In genomic region chr6:97000138-97000537, GRCh38 we compare ENCODE assay signal across 18 cellular contexts.
A peak's percentile ranks its signal among the peaks of the same experiment; 100 is the strongest.
DNase-seq lines count a peak whose midpoint lies in the region; ATAC-seq and TF ChIP-seq lines count a peak whose summit lies in the region.
"Had no signal": no experiment of that assay in that cellular context is flagged by ENCODE, and none has a peak within 500 bp of the region (broad histone marks: within the 10 kb centered on the region; RNA-seq: fewer than 3 reads in every experiment).

No MANE protein-coding gene starts in this region.

- no peak overlapping the region for H3K4me3 Mint-ChIP-seq in central memory CD8-positive, alpha-beta T cell
- no peak overlapping the region for H3K4me3 Mint-ChIP-seq in neural crest cell
- H3K4me3 Mint-ChIP-seq in progenitor cell of endocrine pancreas (ENCODE audit: low read depth): no peak overlapping the region
- H3K4me3 Mint-ChIP-seq: CD14-positive monocyte; CD4-positive, alpha-beta T cell; CD8-positive, alpha-beta memory T cell; HFFc6 had no signal

- H3K36me3 Mint-ChIP-seq in central memory CD8-positive, alpha-beta T cell (ENCODE audit: insufficient read depth): no peaks in the 10 kb centered on the region
- peaks cover 2% of the 10 kb centered on the region for H3K36me3 Mint-ChIP-seq in neural crest cell (ENCODE audit: low read depth)
- H3K36me3 Mint-ChIP-seq in progenitor cell of endocrine pancreas (ENCODE audit: insufficient read depth): no peaks in the 10 kb centered on the region
- H3K36me3 Mint-ChIP-seq: CD14-positive monocyte had no signal

- no peaks in the 10 kb centered on the region for H3K4me1 Mint-ChIP-seq in central memory CD8-positive, alpha-beta T cell
- H3K4me1 Mint-ChIP-seq in neural crest cell (no peaks in the 10 kb centered on the region), progenitor cell of endocrine pancreas (ENCODE audit: low read depth) (no peaks in the 10 kb centered on the region)
- H3K4me1 Mint-ChIP-seq: CD14-positive monocyte; CD8-positive, alpha-beta memory T cell had no signal

- H3K27ac Mint-ChIP-seq in central memory CD8-positive, alpha-beta T cell (ENCODE audit: low read depth): peak overlapping the region; percentile 4
- H3K27ac Mint-ChIP-seq in neural crest cell (ENCODE audit: unreplicated experiment) (peak overlapping the region; percentile 8), progenitor cell of endocrine pancreas (no peak overlapping the region)
- H3K27ac Mint-ChIP-seq: CD14-positive monocyte; CD4-positive, alpha-beta T cell; CD8-positive, alpha-beta memory T cell; HFFc6 had no signal

- DNase-seq in Ammon's horn (ENCODE audit: low spot score): peak; percentile 50
- DNase-seq in central memory CD8-positive, alpha-beta T cell (ENCODE audit: low spot score in 2 of 2): no peak
- no peak for DNase-seq in neural crest cell (ENCODE audit: low read depth, low spot score)
- DNase-seq in superior temporal gyrus (ENCODE audit: extremely low spot score): peak; percentile 65
- no peak for DNase-seq in SHP77 (lab: John Stamatoyannopoulos, UW)
- no peak for DNase-seq in NOMO-1 (lab: John Stamatoyannopoulos, UW; ENCODE audit: unreplicated experiment in 2 of 2)
- no peak for DNase-seq in progenitor cell of endocrine pancreas (ENCODE audit: low spot score, unreplicated experiment)
- DNase-seq: BE2C; CD4-positive, alpha-beta T cell; CD8-positive, alpha-beta memory T cell; DMS 273 treated with DMSO at 0.1 percent for 48 hours; DMS79; EL; GDM1; GOT3; HFFc6 had no signal

- no peaks in the 10 kb centered on the region for H3K27me3 Mint-ChIP-seq in central memory CD8-positive, alpha-beta T cell
- H3K27me3 Mint-ChIP-seq in neural crest cell (ENCODE audit: low read depth) (no peaks in the 10 kb centered on the region), progenitor cell of endocrine pancreas (no peaks in the 10 kb centered on the region)
- H3K27me3 Mint-ChIP-seq: CD4-positive, alpha-beta T cell; CD8-positive, alpha-beta memory T cell had no signal

- no peak for TF ChIP-seq CTCF in neural crest cell (conservative IDR thresholded peaks at IDR 0.05)
- no peak for TF ChIP-seq CTCF in progenitor cell of endocrine pancreas (IDR thresholded peaks at IDR 0.05; ENCODE audit: unreplicated experiment)

- H3K9me3 Mint-ChIP-seq in central memory CD8-positive, alpha-beta T cell: no peaks in the 10 kb centered on the region
- H3K9me3 Mint-ChIP-seq in neural crest cell (peaks cover 4% of the 10 kb centered on the region), progenitor cell of endocrine pancreas (ENCODE audit: low read depth) (peaks cover 9% of the 10 kb centered on the region)
- H3K9me3 Mint-ChIP-seq: CD4-positive, alpha-beta T cell; HFFc6 had no signal

- no peak for ATAC-seq in central memory CD8-positive, alpha-beta T cell (replicated peaks; ENCODE audit: extremely low read depth, poor library complexity, severe bottlenecking)
- ATAC-seq: GM12878 had no signal

Comparison
In these comparisons a context has a peak if more than half of its experiments do, and no peak if none do; other contexts are left out.
1. DNase-seq: peak in Ammon's horn (single experiment) and superior temporal gyrus (single experiment); none in central memory CD8-positive, alpha-beta T cell (0 of 2), neural crest cell (single experiment), SHP77 (0 of 2), NOMO-1 (0 of 2) and progenitor cell of endocrine pancreas (single experiment).